In genomic region chr12:124916370-124917134, GRCh38 we compare ENCODE assay signal across 8 cellular contexts. TPM values are rescaled to one million over a fixed set of nuclear protein-coding genes. Genes with fewer than 3 reads are reported as not detected.
DNase-seq lines count a peak whose midpoint lies in the region; ATAC-seq and TF ChIP-seq lines count a peak whose summit lies in the region.

No MANE protein-coding gene starts in this region.

- H4K20me1 ChIP-seq in DND-41 (ENCODE audit: insufficient read depth, low read length), result peaks cover 23% of the 10 kb centered on the region
- peaks cover 24% of the 10 kb centered on the region for H4K20me1 ChIP-seq in PC-3 (ENCODE audit: low read length)

- H3K79me2 ChIP-seq in DND-41 (ENCODE audit: insufficient read depth, low read length) (peaks cover 37% of the 10 kb centered on the region), PC-3 (ENCODE audit: low read length) (peaks cover 39% of the 10 kb centered on the region)

- peaks cover 18% of the 10 kb centered on the region for H3F3A ChIP-seq in PC-3 (ENCODE audit: low read length, unreplicated experiment)

- H3K9ac ChIP-seq in DND-41 (ENCODE audit: low read depth, low read length) (peak overlapping the region; percentile 80), PC-3 (ENCODE audit: low read length) (peak overlapping the region; percentile 92)

- no peaks in the 10 kb centered on the region for H3K9me2 ChIP-seq in PC-3 (replicated peaks; ENCODE audit: low read length)

- no peaks in the 10 kb centered on the region for H3K9me3 Mint-ChIP-seq in central memory CD8-positive, alpha-beta T cell
- no peaks in the 10 kb centered on the region for H3K9me3 Mint-ChIP-seq in stimulated activated naive CD8-positive, alpha-beta T cell treated with anti-CD3 and anti-CD28 coated beads, Interleukin-15, Interleukin-2, amounts not matched to agents 100 ng/mL and 50 ng/mL, for 24 hours

- peaks cover 90% of the 10 kb centered on the region for H3K4me1 Mint-ChIP-seq in central memory CD8-positive, alpha-beta T cell
- peaks cover 91% of the 10 kb centered on the region for H3K4me1 Mint-ChIP-seq in stimulated activated naive CD8-positive, alpha-beta T cell treated with anti-CD3 and anti-CD28 coated beads, Interleukin-15, Interleukin-2, amounts not matched to agents 100 ng/mL and 50 ng/mL, for 24 hours (ENCODE audit: low read depth)

- no TSS peak for BruUV-seq in PC-3 (replicated peaks; lab: Mats Ljungman, UMichigan)

- H3K4me3 ChIP-seq in DND-41 (ENCODE audit: low read depth in 1 of 2, low read length in 2 of 2), result peak overlapping the region; percentile 11 to 73; a peak in 3 of 4 replicates
- H3K4me3 ChIP-seq in PC-3 (ENCODE audit: low read length), result peak overlapping the region; percentile 94
- peak overlapping the region in 1 of 2 donors; percentile 83 for H3K4me3 ChIP-seq in left lung

- TF ChIP-seq CTCF in DND-41 (IDR thresholded peaks at IDR 0.05; ENCODE audit: borderline replicate concordance, extremely low read depth, low read length, poor library complexity, severe bottlenecking) (no peak), PC-3 (conservative IDR thresholded peaks at IDR 0.05; ENCODE audit: low read depth, low read length) (no peak), left lung (IDR thresholded peaks at IDR 0.05) (no peak)

- POLR2A ChIA-PET in PC-3 (lab: Charles Lee; ENCODE audit: unreplicated experiment), result interaction anchor here (0.5 to 2.2 kb wide), 10 partner anchors 10 to 530 kb away, joined by 3 to 13 read pairs (median 4); no protein-coding TSS in a partner anchor

- H3K36me3 ChIP-seq in DND-41 (ENCODE audit: insufficient read depth, low read length) (peaks cover 24% of the 10 kb centered on the region), PC-3 (ENCODE audit: low read depth, low read length) (peaks cover 19% of the 10 kb centered on the region), left lung (peaks cover 0 to 19% of the 10 kb centered on the region in 2 donors)

- H3K4me2 ChIP-seq in DND-41 (ENCODE audit: insufficient read depth, low read length), result peak overlapping the region; percentile 77
- H3K4me2 ChIP-seq in PC-3 (ENCODE audit: low read length), result peak overlapping the region; percentile 93

- H3K27ac ChIP-seq in DND-41 (ENCODE audit: low read length) (peak overlapping the region; percentile 100), PC-3 (ENCODE audit: low read length) (peak overlapping the region; percentile 98), left lung (peak overlapping the region; percentile 99)

- no peaks in the 10 kb centered on the region for H3K27me3 ChIP-seq in DND-41 (ENCODE audit: insufficient read depth, low read length, poor library complexity)
- no peaks in the 10 kb centered on the region for H3K27me3 ChIP-seq in PC-3 (ENCODE audit: low read length)
- no peaks in the 10 kb centered on the region for H3K27me3 ChIP-seq in left lung

- H3K4me1 ChIP-seq in DND-41 (ENCODE audit: insufficient read depth, low read length), result peaks cover 71% of the 10 kb centered on the region
- peaks cover 54% of the 10 kb centered on the region for H3K4me1 ChIP-seq in PC-3 (ENCODE audit: insufficient read depth, low read length)
- peaks cover 33 to 68% of the 10 kb centered on the region in 2 donors for H3K4me1 ChIP-seq in left lung

- intact Hi-C loops in PC-3 (cut with micrococcal nuclease) (loop anchor here (5.0 kb wide), 2 partner anchors 71 to 529 kb away; partner anchors contain the start of gene DHX37), left lung (cut with DNase I) (no loop called here)

- H3K27ac Mint-ChIP-seq in central memory CD8-positive, alpha-beta T cell (ENCODE audit: low read depth), result peak overlapping the region; percentile 100
- H3K27ac Mint-ChIP-seq in stimulated activated naive CD8-positive, alpha-beta T cell treated with anti-CD3 and anti-CD28 coated beads, Interleukin-15, Interleukin-2, amounts not matched to agents 100 ng/mL and 50 ng/mL, for 24 hours, result peak overlapping the region; percentile 98

- H3K9me3 ChIP-seq in DND-41 (ENCODE audit: insufficient read depth, low read length, severe bottlenecking) (no peaks in the 10 kb centered on the region), PC-3 (ENCODE audit: low read length) (no peaks in the 10 kb centered on the region), left lung (no peaks in the 10 kb centered on the region)

- peaks cover 9% of the 10 kb centered on the region for H3K27me3 Mint-ChIP-seq in central memory CD8-positive, alpha-beta T cell
- H3K27me3 Mint-ChIP-seq in stimulated activated naive CD8-positive, alpha-beta T cell treated with anti-CD3 and anti-CD28 coated beads, Interleukin-15, Interleukin-2, amounts not matched to agents 100 ng/mL and 50 ng/mL, for 24 hours, result peaks cover under 1% of the 10 kb centered on the region

- H3K36me3 Mint-ChIP-seq in central memory CD8-positive, alpha-beta T cell (ENCODE audit: insufficient read depth), result peaks cover 57% of the 10 kb centered on the region
- peaks cover 29% of the 10 kb centered on the region for H3K36me3 Mint-ChIP-seq in stimulated activated naive CD8-positive, alpha-beta T cell treated with anti-CD3 and anti-CD28 coated beads, Interleukin-15, Interleukin-2, amounts not matched to agents 100 ng/mL and 50 ng/mL, for 24 hours (ENCODE audit: low read depth)

- DNase-seq in DND-41 (peak; percentile 37), PC-3 (peak; percentile 99), left lung (peak in 1 of 2 donors; percentile 79), ecto neural progenitor cell (ENCODE audit: low spot score) (no peak)
- DNase-seq in central memory CD8-positive, alpha-beta T cell (ENCODE audit: low spot score in 2 of 2), result no peak

- CTCF ChIA-PET in PC-3 (lab: Charles Lee), result interaction anchor here (0.6 to 2.6 kb wide), 4 partner anchors 10 to 24 kb away, joined by 6 to 21 read pairs (median 6); no protein-coding TSS in a partner anchor

- peak overlapping the region; percentile 69 for H2AFZ ChIP-seq in DND-41 (ENCODE audit: low read depth, low read length)
- 0 out of 2 replicates have a peak overlapping the region, but pooled peaks have one; percentile 3 for H2AFZ ChIP-seq in PC-3 (ENCODE audit: low read length)

- no peak; the same call in 2 of the 3 replicates for ATAC-seq in DND-41 (ENCODE audit: insufficient read depth, low read depth)
- peak; percentile 45 for ATAC-seq in PC-3
- no peak for ATAC-seq in central memory CD8-positive, alpha-beta T cell (replicated peaks; ENCODE audit: extremely low read depth, poor library complexity, severe bottlenecking)
- peak; percentile 44 for ATAC-seq in left lung
- ATAC-seq in HG03460 (IDR thresholded peaks at IDR 0.05; ENCODE audit: unreplicated experiment), result no peak
- ATAC-seq in HG02610 (IDR thresholded peaks at IDR 0.05; ENCODE audit: unreplicated experiment), result no peak

- peak overlapping the region; percentile 87 for H3K4me3 Mint-ChIP-seq in central memory CD8-positive, alpha-beta T cell
- H3K4me3 Mint-ChIP-seq in stimulated activated naive CD8-positive, alpha-beta T cell treated with anti-CD3 and anti-CD28 coated beads, Interleukin-15, Interleukin-2, amounts not matched to agents 100 ng/mL and 50 ng/mL, for 24 hours, result peak overlapping the region; percentile 97

RNA-seq across cellular contexts. Expression of gene UBC, which starts 2.1 kb away (rescaled TPM):
- 1,587 TPM in 2 replicates for total RNA-seq in PC-3 (2014; rRNA removed)
- 1,000 to 10,000 TPM in 1 of 2 donors, 100 to 1,000 TPM in 1; 933 to 1,095 TPM for total RNA-seq in left lung

RNA-seq across cellular contexts. Expression of gene SCARB1, which starts 52.9 kb away (rescaled TPM):
- total RNA-seq in PC-3 (2014; rRNA removed), result 79.1 and 80.5 TPM in 2 replicates
- 10 to 100 TPM; 23.5 to 36.5 TPM for total RNA-seq in left lung

Comparison
In these comparisons a context has a peak if more than half of its experiments do, and no peak if none do; other contexts are left out.
1. ATAC-seq: peak in PC-3 (single experiment) and left lung (single experiment); none in DND-41 (single experiment), central memory CD8-positive, alpha-beta T cell (single experiment), HG03460 (single experiment) and HG02610 (single experiment).
2. DNase-seq: peak in DND-41 (single experiment) and PC-3 (single experiment); none in central memory CD8-positive, alpha-beta T cell (0 of 2) and ecto neural progenitor cell (single experiment).
3. Peak in every context shown above with its lines, with median percentiles within 50 percentile points of each other: H3K27ac ChIP-seq.